ENCODE assay signal across 1 cellular context in the genomic region with DNA sequence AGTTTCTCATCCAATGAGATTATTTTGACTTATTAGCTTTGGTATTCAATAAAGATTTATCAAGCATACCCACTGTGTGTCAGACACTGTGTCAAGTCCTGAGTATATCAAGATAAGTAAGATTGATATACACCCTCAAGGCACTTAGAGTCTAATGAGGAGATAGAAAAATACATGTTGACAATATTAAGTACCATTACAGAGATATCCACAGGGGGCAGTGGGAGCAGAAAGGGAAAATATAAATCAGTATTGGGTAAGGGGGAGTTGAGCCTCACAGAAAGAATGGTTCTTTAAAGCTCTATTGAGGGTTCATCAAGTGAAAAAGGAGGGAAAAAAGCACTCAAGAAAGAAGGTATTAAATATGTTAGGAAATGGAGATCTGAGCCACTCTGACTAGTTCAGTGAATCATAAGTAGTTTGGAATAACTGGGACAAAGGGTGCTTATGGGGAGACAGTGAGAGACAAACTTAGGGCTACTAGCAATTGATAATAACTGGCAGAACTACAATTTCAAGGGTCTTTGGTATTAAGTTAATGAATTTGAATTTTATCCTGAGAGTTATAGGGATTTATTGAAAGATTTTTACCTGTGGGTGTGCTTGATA.
TF ChIP-seq lines count a peak whose summit lies in the region.

No MANE protein-coding gene starts in this region.

TF ChIP-seq in HCT116, 20 proteins besides CTCF, POLR2A, EP300 and RAD21 (continued from another document):
- TF ChIP-seq ELF1 (IDR thresholded peaks at IDR 0.05; ENCODE audit: borderline replicate concordance, low read depth), result no peak
- no peak for TF ChIP-seq EZH2phosphoT487 (IDR thresholded peaks at IDR 0.05; ENCODE audit: borderline replicate concordance)
- TF ChIP-seq JUND (IDR thresholded peaks at IDR 0.05), result no peak
- no peak for TF ChIP-seq FOSL1 (IDR thresholded peaks at IDR 0.05; ENCODE audit: low read depth)
- TF ChIP-seq, protein P1, sequence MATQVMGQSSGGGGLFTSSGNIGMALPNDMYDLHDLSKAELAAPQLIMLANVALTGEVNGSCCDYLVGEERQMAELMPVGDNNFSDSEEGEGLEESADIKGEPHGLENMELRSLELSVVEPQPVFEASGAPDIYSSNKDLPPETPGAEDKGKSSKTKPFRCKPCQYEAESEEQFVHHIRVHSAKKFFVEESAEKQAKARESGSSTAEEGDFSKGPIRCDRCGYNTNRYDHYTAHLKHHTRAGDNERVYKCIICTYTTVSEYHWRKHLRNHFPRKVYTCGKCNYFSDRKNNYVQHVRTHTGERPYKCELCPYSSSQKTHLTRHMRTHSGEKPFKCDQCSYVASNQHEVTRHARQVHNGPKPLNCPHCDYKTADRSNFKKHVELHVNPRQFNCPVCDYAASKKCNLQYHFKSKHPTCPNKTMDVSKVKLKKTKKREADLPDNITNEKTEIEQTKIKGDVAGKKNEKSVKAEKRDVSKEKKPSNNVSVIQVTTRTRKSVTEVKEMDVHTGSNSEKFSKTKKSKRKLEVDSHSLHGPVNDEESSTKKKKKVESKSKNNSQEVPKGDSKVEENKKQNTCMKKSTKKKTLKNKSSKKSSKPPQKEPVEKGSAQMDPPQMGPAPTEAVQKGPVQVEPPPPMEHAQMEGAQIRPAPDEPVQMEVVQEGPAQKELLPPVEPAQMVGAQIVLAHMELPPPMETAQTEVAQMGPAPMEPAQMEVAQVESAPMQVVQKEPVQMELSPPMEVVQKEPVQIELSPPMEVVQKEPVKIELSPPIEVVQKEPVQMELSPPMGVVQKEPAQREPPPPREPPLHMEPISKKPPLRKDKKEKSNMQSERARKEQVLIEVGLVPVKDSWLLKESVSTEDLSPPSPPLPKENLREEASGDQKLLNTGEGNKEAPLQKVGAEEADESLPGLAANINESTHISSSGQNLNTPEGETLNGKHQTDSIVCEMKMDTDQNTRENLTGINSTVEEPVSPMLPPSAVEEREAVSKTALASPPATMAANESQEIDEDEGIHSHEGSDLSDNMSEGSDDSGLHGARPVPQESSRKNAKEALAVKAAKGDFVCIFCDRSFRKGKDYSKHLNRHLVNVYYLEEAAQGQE (IDR thresholded peaks at IDR 0.05; ENCODE audit: low read depth), result no peak
- TF ChIP-seq, protein P2, sequence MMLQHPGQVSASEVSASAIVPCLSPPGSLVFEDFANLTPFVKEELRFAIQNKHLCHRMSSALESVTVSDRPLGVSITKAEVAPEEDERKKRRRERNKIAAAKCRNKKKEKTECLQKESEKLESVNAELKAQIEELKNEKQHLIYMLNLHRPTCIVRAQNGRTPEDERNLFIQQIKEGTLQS (IDR thresholded peaks at IDR 0.05), result no peak
